29 cellular contexts compared by ENCODE assay signal in the genomic region with DNA sequence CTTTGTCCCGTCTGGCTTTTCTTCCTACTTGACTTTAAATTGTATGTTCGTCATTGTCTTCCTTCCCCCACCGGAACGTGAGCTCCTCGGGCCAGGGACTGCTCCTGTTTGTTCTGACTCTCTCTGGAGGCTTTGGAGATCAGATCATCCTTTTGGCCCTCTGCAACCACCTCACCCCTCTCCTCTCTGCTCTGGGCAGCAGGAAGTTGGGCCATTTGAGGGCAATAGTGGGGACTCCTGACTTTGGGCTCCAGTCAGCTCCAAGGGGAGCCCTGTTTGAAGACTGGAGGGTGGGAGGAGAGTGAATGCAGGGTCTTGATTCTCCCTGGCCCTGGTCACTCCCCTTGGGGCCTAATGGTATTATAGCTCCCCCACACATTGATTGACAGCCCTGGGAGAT.
"Had no signal": no experiment of that assay in that cellular context is flagged by ENCODE, and none has a peak within 500 bp of the region (broad histone marks: within the 10 kb centered on the region; RNA-seq: fewer than 3 reads in every experiment).

No MANE protein-coding gene starts in this region.

- H3K27ac Mint-ChIP-seq: activated naive CD4-positive, alpha-beta T cell treated with anti-CD3 and anti-CD28 coated beads, Interleukin-2, amount 10 ng/mL, durations not matched to agents 7 days and 5 days; activated naive CD8-positive, alpha-beta T cell treated with anti-CD3 and anti-CD28 coated beads, Interleukin-2, amount 10 ng/mL, durations not matched to agents 7 days and 5 days; brain; dendritic cell treated with granulocyte-macrophage colony-stimulating factor and Interleukin-4, amounts not matched to agents 40 ng/mL and 50 ng/mL, for 4 days; nephron; progenitor cell of endocrine pancreas; stimulated activated effector memory CD8-positive, alpha-beta T cell treated with anti-CD3 and anti-CD28 coated beads, Interleukin-12 subunit alpha, Interleukin-12 subunit beta, amount 100 ng/mL, for 72 hours; stimulated activated naive CD8-positive, alpha-beta T cell treated with anti-CD3 and anti-CD28 coated beads, Interleukin-15, amount 100 ng/mL, for 72 hours; T-cell had no signal

- H3K36me3 Mint-ChIP-seq: activated naive CD4-positive, alpha-beta T cell treated with anti-CD3 and anti-CD28 coated beads, Interleukin-2, amount 10 ng/mL, durations not matched to agents 7 days and 5 days; activated naive CD8-positive, alpha-beta T cell treated with anti-CD3 and anti-CD28 coated beads, Interleukin-2, amount 10 ng/mL, durations not matched to agents 7 days and 5 days; brain; stimulated activated effector memory CD8-positive, alpha-beta T cell treated with anti-CD3 and anti-CD28 coated beads, Interleukin-12 subunit alpha, Interleukin-12 subunit beta, amount 100 ng/mL, for 72 hours; T-cell had no signal

- H3K36me3 ChIP-seq: ascending aorta, cardiac muscle cell, esophagus squamous epithelium, ovary, upper lobe of left lung had no signal

- H3K4me1 ChIP-seq: ascending aorta, esophagus squamous epithelium, upper lobe of left lung had no signal

- FAIRE-seq: endometrium, TTC549 had no signal

- H3K4me3 Mint-ChIP-seq: activated naive CD4-positive, alpha-beta T cell treated with anti-CD3 and anti-CD28 coated beads, Interleukin-2, amount 10 ng/mL, durations not matched to agents 7 days and 5 days; activated naive CD8-positive, alpha-beta T cell treated with anti-CD3 and anti-CD28 coated beads, Interleukin-2, amount 10 ng/mL, durations not matched to agents 7 days and 5 days; brain; dendritic cell treated with granulocyte-macrophage colony-stimulating factor and Interleukin-4, amounts not matched to agents 40 ng/mL and 50 ng/mL, for 4 days; nephron; stimulated activated effector memory CD8-positive, alpha-beta T cell treated with anti-CD3 and anti-CD28 coated beads, Interleukin-12 subunit alpha, Interleukin-12 subunit beta, amount 100 ng/mL, for 72 hours; stimulated activated naive CD8-positive, alpha-beta T cell treated with anti-CD3 and anti-CD28 coated beads, Interleukin-15, amount 100 ng/mL, for 72 hours; T-cell had no signal

- H3K27me3 ChIP-seq: ascending aorta, ovary, upper lobe of left lung had no signal

- ATAC-seq: left ventricle myocardium superior; sciatic nerve; stimulated activated naive CD8-positive, alpha-beta T cell treated with anti-CD3 and anti-CD28 coated beads, Interleukin-15, amount 100 ng/mL, for 72 hours; T-cell had no signal

- H3K4me1 Mint-ChIP-seq: activated naive CD4-positive, alpha-beta T cell treated with anti-CD3 and anti-CD28 coated beads, Interleukin-2, amount 10 ng/mL, durations not matched to agents 7 days and 5 days; stimulated activated effector memory CD8-positive, alpha-beta T cell treated with anti-CD3 and anti-CD28 coated beads, Interleukin-12 subunit alpha, Interleukin-12 subunit beta, amount 100 ng/mL, for 72 hours; stimulated activated naive CD8-positive, alpha-beta T cell treated with anti-CD3 and anti-CD28 coated beads, Interleukin-15, amount 100 ng/mL, for 72 hours; T-cell had no signal

- DNase-seq: activated CD4-positive, alpha-beta T cell treated with anti-CD3 and anti-CD28 coated beads for 48 hours; activated CD4-positive, alpha-beta T cell treated with anti-CD3 and anti-CD28 coated beads, Interleukin-2, amount 50 U/mL, for 48 hours; activated gamma-delta T cell; activated naive CD4-positive, alpha-beta T cell treated with anti-CD3 and anti-CD28 coated beads, Interleukin-2, amount 10 ng/mL, durations not matched to agents 7 days and 5 days; activated naive CD8-positive, alpha-beta T cell treated with anti-CD3 and anti-CD28 coated beads, Interleukin-2, amount 10 ng/mL, durations not matched to agents 7 days and 5 days; effector CD4-positive, alpha-beta T cell; esophagus squamous epithelium; foreskin melanocyte; left ventricle myocardium superior; ovary; stimulated activated CD4-positive, alpha-beta T cell treated with anti-CD3 and anti-CD28 coated beads, Interleukin-12 subunit alpha, Interleukin-12 subunit beta, amount 100 ng/mL, for 4 hours; stimulated activated CD4-positive, alpha-beta T cell treated with anti-CD3 and anti-CD28 coated beads, Interleukin-4, amount 100 ng/mL, for 24 hours; stimulated activated naive CD8-positive, alpha-beta T cell treated with anti-CD3 and anti-CD28 coated beads, Interleukin-15, amount 100 ng/mL, for 72 hours; substantia nigra; T-cell; upper lobe of left lung had no signal

- H3K27ac ChIP-seq: ascending aorta, cardiac muscle cell, epithelial cell of prostate, esophagus squamous epithelium, ovary, skin epidermis, upper lobe of left lung, VCaP had no signal

- H3K9me3 ChIP-seq: ascending aorta, esophagus squamous epithelium, ovary, upper lobe of left lung had no signal

- H3K9me3 Mint-ChIP-seq: activated naive CD4-positive, alpha-beta T cell treated with anti-CD3 and anti-CD28 coated beads, Interleukin-2, amount 10 ng/mL, durations not matched to agents 7 days and 5 days; activated naive CD8-positive, alpha-beta T cell treated with anti-CD3 and anti-CD28 coated beads, Interleukin-2, amount 10 ng/mL, durations not matched to agents 7 days and 5 days; dendritic cell treated with granulocyte-macrophage colony-stimulating factor and Interleukin-4, amounts not matched to agents 40 ng/mL and 50 ng/mL, for 4 days; stimulated activated effector memory CD8-positive, alpha-beta T cell treated with anti-CD3 and anti-CD28 coated beads, Interleukin-12 subunit alpha, Interleukin-12 subunit beta, amount 100 ng/mL, for 72 hours; stimulated activated naive CD8-positive, alpha-beta T cell treated with anti-CD3 and anti-CD28 coated beads, Interleukin-15, amount 100 ng/mL, for 72 hours; T-cell had no signal

- H3K4me3 ChIP-seq: ascending aorta, cardiac muscle cell, esophagus squamous epithelium, ovary, skin epidermis, upper lobe of left lung had no signal
